Comparison of ENCODE assay signal across 1 cellular context in the genomic region with DNA sequence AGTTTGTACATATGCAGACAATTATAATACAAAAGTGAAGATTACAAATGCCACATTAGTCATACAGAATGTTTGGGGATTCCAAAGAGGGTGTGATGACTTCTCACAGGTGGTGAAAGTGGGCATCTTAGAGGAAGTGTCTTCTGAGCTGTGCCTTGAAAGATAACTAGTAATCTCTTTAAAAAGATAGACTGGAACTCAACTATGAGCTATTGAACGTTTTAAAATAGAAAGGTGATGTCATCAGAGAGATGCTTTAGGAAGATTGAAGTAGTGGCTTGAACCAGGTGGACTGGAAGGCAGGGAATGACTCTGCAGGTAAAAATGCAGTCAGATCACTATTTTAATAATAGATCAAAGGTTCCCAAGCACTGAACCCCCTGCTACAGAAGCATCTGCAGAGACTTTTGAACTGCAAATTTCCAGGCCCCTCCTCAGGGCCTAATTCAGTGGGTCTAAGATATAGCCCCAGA.
TF ChIP-seq lines count a peak whose summit lies in the region.

No MANE protein-coding gene starts in this region.

TF ChIP-seq in WTC11, 78 proteins besides CTCF, POLR2A, EP300 and RAD21 (continued from another document):
- TF ChIP-seq, protein P1, sequence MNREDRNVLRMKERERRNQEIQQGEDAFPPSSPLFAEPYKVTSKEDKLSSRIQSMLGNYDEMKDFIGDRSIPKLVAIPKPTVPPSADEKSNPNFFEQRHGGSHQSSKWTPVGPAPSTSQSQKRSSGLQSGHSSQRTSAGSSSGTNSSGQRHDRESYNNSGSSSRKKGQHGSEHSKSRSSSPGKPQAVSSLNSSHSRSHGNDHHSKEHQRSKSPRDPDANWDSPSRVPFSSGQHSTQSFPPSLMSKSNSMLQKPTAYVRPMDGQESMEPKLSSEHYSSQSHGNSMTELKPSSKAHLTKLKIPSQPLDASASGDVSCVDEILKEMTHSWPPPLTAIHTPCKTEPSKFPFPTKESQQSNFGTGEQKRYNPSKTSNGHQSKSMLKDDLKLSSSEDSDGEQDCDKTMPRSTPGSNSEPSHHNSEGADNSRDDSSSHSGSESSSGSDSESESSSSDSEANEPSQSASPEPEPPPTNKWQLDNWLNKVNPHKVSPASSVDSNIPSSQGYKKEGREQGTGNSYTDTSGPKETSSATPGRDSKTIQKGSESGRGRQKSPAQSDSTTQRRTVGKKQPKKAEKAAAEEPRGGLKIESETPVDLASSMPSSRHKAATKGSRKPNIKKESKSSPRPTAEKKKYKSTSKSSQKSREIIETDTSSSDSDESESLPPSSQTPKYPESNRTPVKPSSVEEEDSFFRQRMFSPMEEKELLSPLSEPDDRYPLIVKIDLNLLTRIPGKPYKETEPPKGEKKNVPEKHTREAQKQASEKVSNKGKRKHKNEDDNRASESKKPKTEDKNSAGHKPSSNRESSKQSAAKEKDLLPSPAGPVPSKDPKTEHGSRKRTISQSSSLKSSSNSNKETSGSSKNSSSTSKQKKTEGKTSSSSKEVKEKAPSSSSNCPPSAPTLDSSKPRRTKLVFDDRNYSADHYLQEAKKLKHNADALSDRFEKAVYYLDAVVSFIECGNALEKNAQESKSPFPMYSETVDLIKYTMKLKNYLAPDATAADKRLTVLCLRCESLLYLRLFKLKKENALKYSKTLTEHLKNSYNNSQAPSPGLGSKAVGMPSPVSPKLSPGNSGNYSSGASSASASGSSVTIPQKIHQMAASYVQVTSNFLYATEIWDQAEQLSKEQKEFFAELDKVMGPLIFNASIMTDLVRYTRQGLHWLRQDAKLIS (CRISPR knock-in tag; IDR thresholded peaks at IDR 0.05; ENCODE audit: borderline replicate concordance): no peak
- TF ChIP-seq, protein P2, sequence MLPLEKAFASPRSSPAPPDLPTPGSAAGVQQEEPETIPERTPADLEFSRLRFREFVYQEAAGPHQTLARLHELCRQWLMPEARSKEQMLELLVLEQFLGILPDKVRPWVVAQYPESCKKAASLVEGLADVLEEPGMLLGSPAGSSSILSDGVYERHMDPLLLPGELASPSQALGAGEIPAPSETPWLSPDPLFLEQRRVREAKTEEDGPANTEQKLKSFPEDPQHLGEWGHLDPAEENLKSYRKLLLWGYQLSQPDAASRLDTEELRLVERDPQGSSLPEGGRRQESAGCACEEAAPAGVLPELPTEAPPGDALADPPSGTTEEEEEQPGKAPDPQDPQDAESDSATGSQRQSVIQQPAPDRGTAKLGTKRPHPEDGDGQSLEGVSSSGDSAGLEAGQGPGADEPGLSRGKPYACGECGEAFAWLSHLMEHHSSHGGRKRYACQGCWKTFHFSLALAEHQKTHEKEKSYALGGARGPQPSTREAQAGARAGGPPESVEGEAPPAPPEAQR (CRISPR knock-in tag; IDR thresholded peaks at IDR 0.05): no peak
- TF ChIP-seq, protein P3, sequence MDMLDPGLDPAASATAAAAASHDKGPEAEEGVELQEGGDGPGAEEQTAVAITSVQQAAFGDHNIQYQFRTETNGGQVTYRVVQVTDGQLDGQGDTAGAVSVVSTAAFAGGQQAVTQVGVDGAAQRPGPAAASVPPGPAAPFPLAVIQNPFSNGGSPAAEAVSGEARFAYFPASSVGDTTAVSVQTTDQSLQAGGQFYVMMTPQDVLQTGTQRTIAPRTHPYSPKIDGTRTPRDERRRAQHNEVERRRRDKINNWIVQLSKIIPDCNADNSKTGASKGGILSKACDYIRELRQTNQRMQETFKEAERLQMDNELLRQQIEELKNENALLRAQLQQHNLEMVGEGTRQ (CRISPR knock-in tag; IDR thresholded peaks at IDR 0.05): no peak
